Comparison of ENCODE assay signal across 11 cellular contexts in genomic region chr11:91081440-91082088, GRCh38.
DNase-seq lines count a peak whose midpoint lies in the region; ATAC-seq and TF ChIP-seq lines count a peak whose summit lies in the region.
"Had no signal": no experiment of that assay in that cellular context is flagged by ENCODE, and none has a peak within 500 bp of the region (broad histone marks: within the 10 kb centered on the region; RNA-seq: fewer than 3 reads in every experiment).

No MANE protein-coding gene starts in this region.

- H3F3A ChIP-seq in smooth muscle cell (ENCODE audit: low read depth) = no peaks in the 10 kb centered on the region

- H3K4me2 ChIP-seq in smooth muscle cell (peak overlapping the region; percentile 20), H9 (ENCODE audit: insufficient read depth, insufficient read length, low read length) (no peak overlapping the region)

- H3K79me2 ChIP-seq in smooth muscle cell (ENCODE audit: low read depth) = no peaks in the 10 kb centered on the region
- no peaks in the 10 kb centered on the region for H3K79me2 ChIP-seq in H9 (ENCODE audit: insufficient read depth, low read length)

- H4K20me1 ChIP-seq in smooth muscle cell (ENCODE audit: low read depth) (no peaks in the 10 kb centered on the region), H9 (ENCODE audit: control insufficient read depth, insufficient read depth, insufficient read length) (no peaks in the 10 kb centered on the region)

- H3K4ac ChIP-seq in H9 (ENCODE audit: low read depth, low read length) = no peak overlapping the region

- H3K27me3 Mint-ChIP-seq in natural killer cell treated with Interleukin-12 subunit alpha and Interleukin-12 subunit beta and Interleukin-15 and Interleukin-18, amount 100 ng/mL, for 72 hours = no peaks in the 10 kb centered on the region
- no peaks in the 10 kb centered on the region for H3K27me3 Mint-ChIP-seq in H9 (ENCODE audit: low read depth)

- intact Hi-C loops in adrenal gland (cut with DNase I) = no loop called here
- intact Hi-C loops in left ventricle myocardium inferior (cut with micrococcal nuclease) = no loop called here

- no peak overlapping the region for H3K23ac ChIP-seq in H9 (ENCODE audit: insufficient read length, low read depth, low read length)

- H3K79me1 ChIP-seq in H9 (ENCODE audit: insufficient read depth, low read depth, low read length, poor library complexity, severe bottlenecking) = no peaks in the 10 kb centered on the region

- H4K5ac ChIP-seq in H9 (ENCODE audit: insufficient read length, low read depth, low read length) = no peak overlapping the region

- H3K4me1 ChIP-seq in adrenal gland (replicated peaks in 1 of 2) (no peaks in the 10 kb centered on the region), left ventricle myocardium inferior (peaks cover 12% of the 10 kb centered on the region), smooth muscle cell (ENCODE audit: low read depth) (no peaks in the 10 kb centered on the region), H9 (ENCODE audit: insufficient read depth, low read length) (no peaks in the 10 kb centered on the region)

- no peak overlapping the region for H2BK20ac ChIP-seq in H9 (ENCODE audit: low read depth, low read length, poor library complexity, severe bottlenecking)

- no peak overlapping the region for H2BK5ac ChIP-seq in H9 (ENCODE audit: insufficient read length, low read length)

- no peak overlapping the region for H3K14ac ChIP-seq in H9 (ENCODE audit: insufficient read depth, low read length)

- peaks cover 4% of the 10 kb centered on the region for H3K36me3 Mint-ChIP-seq in natural killer cell treated with Interleukin-12 subunit alpha and Interleukin-12 subunit beta and Interleukin-15 and Interleukin-18, amount 100 ng/mL, for 72 hours
- H3K36me3 Mint-ChIP-seq in H9 (ENCODE audit: insufficient read depth in 1 of 3, low read depth in 3 of 3) = no peaks in the 10 kb centered on the region
- H3K36me3 Mint-ChIP-seq: stimulated activated effector memory CD8-positive, alpha-beta T cell treated with anti-CD3 and anti-CD28 coated beads, Interleukin-12 subunit alpha, Interleukin-12 subunit beta, amount 100 ng/mL, for 72 hours had no signal

- no peaks in the 10 kb centered on the region for H3K27me3 ChIP-seq in adrenal gland
- H3K27me3 ChIP-seq in left ventricle myocardium inferior (ENCODE audit: low read depth) = no peaks in the 10 kb centered on the region
- H3K27me3 ChIP-seq in smooth muscle cell (ENCODE audit: low read depth) = no peaks in the 10 kb centered on the region
- H3K27me3 ChIP-seq in H9 (ENCODE audit: insufficient read depth, low read length) = no peaks in the 10 kb centered on the region

- H3K9ac ChIP-seq in smooth muscle cell (ENCODE audit: low read depth) (no peak overlapping the region), H9 (ENCODE audit: extremely low read depth, insufficient read length, low read length) (no peak overlapping the region)

- no peaks in the 10 kb centered on the region for H3K9me3 ChIP-seq in adrenal gland (replicated peaks in 1 of 3)
- H3K9me3 ChIP-seq in left ventricle myocardium inferior (replicated peaks) = peaks cover 4% of the 10 kb centered on the region
- H3K9me3 ChIP-seq in smooth muscle cell (replicated peaks; ENCODE audit: low read depth) = peaks cover 2% of the 10 kb centered on the region
- no peaks in the 10 kb centered on the region for H3K9me3 ChIP-seq in H9 (ENCODE audit: control insufficient read depth, low read depth, low read length)

- no peak overlapping the region for H3T11ph ChIP-seq in H9 (ENCODE audit: low read length)

- H3K36me3 ChIP-seq in adrenal gland (replicated peaks in 1 of 2) (no peaks in the 10 kb centered on the region), left ventricle myocardium inferior (no peaks in the 10 kb centered on the region), smooth muscle cell (ENCODE audit: low read depth) (no peaks in the 10 kb centered on the region)

- no peak overlapping the region for H3K4me3 ChIP-seq in adrenal gland
- H3K4me3 ChIP-seq in left ventricle myocardium inferior = no peak overlapping the region
- no peak overlapping the region for H3K4me3 ChIP-seq in smooth muscle cell

- H3K27ac ChIP-seq in adrenal gland = no peak overlapping the region
- H3K27ac ChIP-seq in left ventricle myocardium inferior (replicated peaks) = no peak overlapping the region
- H3K27ac ChIP-seq in smooth muscle cell (ENCODE audit: low read depth) = peak overlapping the region; percentile 66
- H3K27ac ChIP-seq in H9 (ENCODE audit: insufficient read length, low read depth, low read length) = no peak overlapping the region

- H4K8ac ChIP-seq in H9 (replicated peaks; ENCODE audit: insufficient read length, low read depth, low read length) = no peak overlapping the region

- H3K9me3 Mint-ChIP-seq in natural killer cell treated with Interleukin-12 subunit alpha and Interleukin-12 subunit beta and Interleukin-15 and Interleukin-18, amount 100 ng/mL, for 72 hours = peaks cover 22% of the 10 kb centered on the region
- H3K9me3 Mint-ChIP-seq in H9 = peaks cover 0 to 3% of the 10 kb centered on the region in 2 experiments; a peak in 1 of 5 replicates

- no peak overlapping the region for H3K18ac ChIP-seq in H9 (ENCODE audit: insufficient read length, low read depth, low read length)

- no peak overlapping the region for H3K4me3 Mint-ChIP-seq in natural killer cell treated with Interleukin-12 subunit alpha and Interleukin-12 subunit beta and Interleukin-15 and Interleukin-18, amount 100 ng/mL, for 72 hours
- H3K4me3 Mint-ChIP-seq in H9 = no peak overlapping the region
- H3K4me3 Mint-ChIP-seq: stimulated activated effector memory CD8-positive, alpha-beta T cell treated with anti-CD3 and anti-CD28 coated beads, Interleukin-12 subunit alpha, Interleukin-12 subunit beta, amount 100 ng/mL, for 72 hours had no signal

- no peak overlapping the region for H2BK15ac ChIP-seq in H9 (ENCODE audit: low read depth, low read length)

- H4K91ac ChIP-seq in H9 (ENCODE audit: insufficient read length, low read depth, low read length) = no peak overlapping the region

- no peak overlapping the region for H3K56ac ChIP-seq in H9 (ENCODE audit: insufficient read length, low read depth, low read length)

- no peak for TF ChIP-seq CTCF in adrenal gland (IDR thresholded peaks at IDR 0.05)
- no peak for TF ChIP-seq CTCF in left ventricle myocardium inferior (IDR thresholded peaks at IDR 0.05; ENCODE audit: borderline replicate concordance)
- no peak for TF ChIP-seq CTCF in smooth muscle cell (IDR thresholded peaks at IDR 0.05; ENCODE audit: borderline replicate concordance, insufficient read depth, poor library complexity, severe bottlenecking)
- no peak for TF ChIP-seq CTCF in H9 (conservative IDR thresholded peaks at IDR 0.05)

- ATAC-seq in natural killer cell treated with Interleukin-12 subunit alpha and Interleukin-12 subunit beta and Interleukin-15 and Interleukin-18, amount 100 ng/mL, for 72 hours = no peak
- ATAC-seq in GM19452 (IDR thresholded peaks at IDR 0.05; ENCODE audit: unreplicated experiment) = no peak
- ATAC-seq: stimulated activated effector memory CD8-positive, alpha-beta T cell treated with anti-CD3 and anti-CD28 coated beads, Interleukin-12 subunit alpha, Interleukin-12 subunit beta, amount 100 ng/mL, for 72 hours had no signal

- no peak overlapping the region for H2BK120ac ChIP-seq in H9 (ENCODE audit: low read depth, low read length, poor library complexity, severe bottlenecking)

- H2AK5ac ChIP-seq in H9 (ENCODE audit: insufficient read length, low read length) = no peak overlapping the region

- H3K27ac Mint-ChIP-seq in natural killer cell treated with Interleukin-12 subunit alpha and Interleukin-12 subunit beta and Interleukin-15 and Interleukin-18, amount 100 ng/mL, for 72 hours = no peak overlapping the region
- H3K27ac Mint-ChIP-seq in H9 = peak overlapping the region in 1 of 3 experiments; percentile 49; a peak in 1 of 7 replicates
- H3K27ac Mint-ChIP-seq: stimulated activated effector memory CD8-positive, alpha-beta T cell treated with anti-CD3 and anti-CD28 coated beads, Interleukin-12 subunit alpha, Interleukin-12 subunit beta, amount 100 ng/mL, for 72 hours had no signal

- 62 to 75% (median 72%) methylated on average over 4 of the region's 4 CpGs for WGBS in adrenal gland, 4 donors
- WGBS in smooth muscle cell (ENCODE audit: low lambda C conversion rate) = 59% methylated on average over 4 of the region's 4 CpGs
- WGBS in H9 (ENCODE audit: extremely low coverage, insufficient read length, low lambda C conversion rate) = no CpG with 5 or more reads among the region's 4 CpGs

- peak; percentile 40 for DNase-seq in NCI-H82 (lab: John Stamatoyannopoulos, UW)
- DNase-seq in NCI-H82 treated with DMSO at 0.1 percent for 48 hours (lab: John Stamatoyannopoulos, UW; ENCODE audit: unreplicated experiment) = no peak
- peak in 6 of 7 donors; percentile 21 to 72 (median 44) for DNase-seq in adrenal gland
- peak; percentile 23 for DNase-seq in left ventricle myocardium inferior
- no peak for DNase-seq in smooth muscle cell (lab: John Stamatoyannopoulos, UW; ENCODE audit: unreplicated experiment)
- DNase-seq in natural killer cell treated with Interleukin-12 subunit alpha and Interleukin-12 subunit beta and Interleukin-15 and Interleukin-18, amount 100 ng/mL, for 72 hours (ENCODE audit: low spot score) = no peak
- no peak for DNase-seq in H9
- DNase-seq: activated CD4-positive, alpha-beta T cell treated with anti-CD3 and anti-CD28 coated beads for 1 hour; NCI-H748 treated with DMSO at 0.1 percent for 48 hours had no signal

- no peaks in the 10 kb centered on the region for H3K23me2 ChIP-seq in H9 (ENCODE audit: insufficient read length, low read depth, low read length, poor library complexity, severe bottlenecking)

- H3K4me1 Mint-ChIP-seq in natural killer cell treated with Interleukin-12 subunit alpha and Interleukin-12 subunit beta and Interleukin-15 and Interleukin-18, amount 100 ng/mL, for 72 hours (ENCODE audit: low read depth in 2 of 2) = no peaks in the 10 kb centered on the region
- peaks cover 10 to 19% of the 10 kb centered on the region in 2 experiments for H3K4me1 Mint-ChIP-seq in H9
- H3K4me1 Mint-ChIP-seq: stimulated activated effector memory CD8-positive, alpha-beta T cell treated with anti-CD3 and anti-CD28 coated beads, Interleukin-12 subunit alpha, Interleukin-12 subunit beta, amount 100 ng/mL, for 72 hours had no signal

- H2AFZ ChIP-seq in smooth muscle cell (ENCODE audit: low read depth) (no peak overlapping the region), H9 (ENCODE audit: low read length) (no peak overlapping the region)

- no peak for TF ChIP-seq POLR2A in adrenal gland (IDR thresholded peaks at IDR 0.05)

- no peak overlapping the region for H2BK12ac ChIP-seq in H9 (ENCODE audit: insufficient read length, low read depth, low read length)

Comparison
In these comparisons a context has a peak if more than half of its experiments do, and no peak if none do; other contexts are left out.
1. DNase-seq: peak in NCI-H82 (single experiment), adrenal gland (6 of 7) and left ventricle myocardium inferior (single experiment); none in NCI-H82 treated with DMSO at 0.1 percent for 48 hours (single experiment), smooth muscle cell (single experiment), natural killer cell treated with Interleukin-12 subunit alpha and Interleukin-12 subunit beta and Interleukin-15 and Interleukin-18, amount 100 ng/mL, for 72 hours (single experiment) and H9 (single experiment).